ENCODE assay signal across 12 cellular contexts in the genomic region with DNA sequence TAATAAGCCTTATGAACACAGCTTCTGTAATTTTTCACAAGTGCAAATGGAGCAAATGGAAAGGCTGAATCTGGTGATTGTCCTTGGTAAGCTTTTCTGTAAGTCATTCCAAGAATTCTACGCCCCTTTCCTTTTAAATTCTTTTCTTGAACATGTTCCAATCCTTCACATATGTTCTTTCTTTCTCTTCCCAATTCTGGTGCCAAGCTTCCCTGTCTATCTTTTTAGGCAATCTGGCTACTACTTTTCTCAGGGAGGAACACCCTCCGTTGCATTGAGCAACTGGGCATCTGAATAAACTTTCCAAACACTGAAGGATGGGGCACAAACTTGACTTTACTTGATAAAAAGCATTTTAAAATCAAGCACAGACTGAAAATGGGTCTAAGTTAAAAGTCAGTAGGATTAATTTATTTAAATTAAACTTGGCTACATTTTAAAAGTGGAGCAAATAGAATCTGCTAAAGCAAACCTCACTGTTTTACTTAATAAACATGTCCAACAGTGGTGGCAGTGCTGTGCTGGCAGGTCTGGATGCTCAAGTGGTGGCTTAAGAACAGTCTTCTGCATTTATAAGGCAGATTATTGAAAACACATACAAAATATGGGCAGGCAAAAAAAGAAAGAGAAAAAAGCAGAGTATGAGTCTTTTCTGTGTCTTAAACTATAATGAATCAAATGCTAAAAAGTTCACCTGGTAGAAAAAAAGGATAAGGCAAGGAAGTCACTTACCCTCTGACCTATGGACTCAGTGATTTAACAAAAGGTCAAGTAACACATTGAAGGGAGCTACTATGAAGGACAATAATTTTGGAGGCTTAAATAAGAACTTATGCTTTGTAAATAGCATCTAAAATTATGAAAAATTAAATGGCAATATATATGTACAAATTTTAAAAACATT. TPM values are rescaled to one million over a fixed set of nuclear protein-coding genes. Genes with fewer than 3 reads are reported as not detected.
DNase-seq lines count a peak whose midpoint lies in the region; ATAC-seq and TF ChIP-seq lines count a peak whose summit lies in the region.
"Had no signal": no experiment of that assay in that cellular context is flagged by ENCODE, and none has a peak within 500 bp of the region (broad histone marks: within the 10 kb centered on the region; RNA-seq: fewer than 3 reads in every experiment).

No MANE protein-coding gene starts in this region.

- no peaks in the 10 kb centered on the region for H3K9me3 Mint-ChIP-seq in natural killer cell
- H3K9me3 Mint-ChIP-seq: naive B cell had no signal

- DNase-seq in DMS 273 (lab: John Stamatoyannopoulos, UW; ENCODE audit: unreplicated experiment) (peak; percentile 91), NCI-H69 (lab: John Stamatoyannopoulos, UW) (peak; percentile 37), dorsolateral prefrontal cortex (peak in 1 of 10 donors; percentile 37), osteoblast (ENCODE audit: insufficient read length, low spot score, missing footprints) (no peak), foreskin melanocyte (no peak), SW480 (ENCODE audit: low spot score) (no peak), natural killer cell (no peak)
- DNase-seq: activated CD4-positive, alpha-beta T cell treated with anti-CD3 and anti-CD28 coated beads, Interleukin-2, amount 50 U/mL, for 1 hour; naive B cell; NCI-H187 had no signal

- H3K27ac ChIP-seq in dorsolateral prefrontal cortex: peak overlapping the region in 48 of 59 donors; percentile 9 to 99 (median 54)
- H3K27ac ChIP-seq in osteoblast (ENCODE audit: low read depth, low read length): peak overlapping the region; percentile 36

- H3K4me2 ChIP-seq in osteoblast (ENCODE audit: insufficient read depth, low read length): peak overlapping the region; percentile 93

- no peaks in the 10 kb centered on the region for H3K9me3 ChIP-seq in osteoblast (ENCODE audit: low read depth, low read length)
- H3K9me3 ChIP-seq: vagina had no signal

- no peak overlapping the region for H2AFZ ChIP-seq in osteoblast (ENCODE audit: low read length)

- no peak overlapping the region for H3K27ac Mint-ChIP-seq in natural killer cell

- ATAC-seq in HG03521 (IDR thresholded peaks at IDR 0.05; ENCODE audit: unreplicated experiment) (no peak), natural killer cell (no peak)

- H3K4me3 ChIP-seq in dorsolateral prefrontal cortex: peak overlapping the region in 44 of 59 donors; percentile 1 to 99 (median 56)
- peak overlapping the region; percentile 17 for H3K4me3 ChIP-seq in osteoblast (ENCODE audit: insufficient read depth, low read length)
- H3K4me3 ChIP-seq: vagina had no signal

- peak in 1 of 56 donors; percentile 21 for TF ChIP-seq CTCF in dorsolateral prefrontal cortex (IDR thresholded peaks at IDR 0.05 in 54 of 56, conservative IDR thresholded peaks at IDR 0.05 in 2 of 56; ENCODE audit: low read depth in 1 of 56, partially characterized antibody in 56 of 56)
- TF ChIP-seq CTCF in osteoblast (IDR thresholded peaks at IDR 0.05; ENCODE audit: extremely low read depth, low read depth, low read length): no peak
- no peak for TF ChIP-seq CTCF in natural killer cell (IDR thresholded peaks at IDR 0.05)

- peaks cover 7 to 10% of the 10 kb centered on the region in 2 donors for H3K27me3 Mint-ChIP-seq in natural killer cell (ENCODE audit: low read depth in 2 of 2)
- H3K27me3 Mint-ChIP-seq: naive B cell had no signal

- intact Hi-C loops in dorsolateral prefrontal cortex (cut with DNase I) (loop anchor here (5.0 kb wide), 2 partner anchors 201 to 301 kb away; no protein-coding TSS in a partner anchor), natural killer cell (cut with micrococcal nuclease) (no loop called here)

- peaks cover 9% of the 10 kb centered on the region for H3K36me3 ChIP-seq in osteoblast (ENCODE audit: insufficient read depth, low read length)
- H3K36me3 ChIP-seq: vagina had no signal

- H3K4me1 Mint-ChIP-seq in natural killer cell: peaks cover 21% of the 10 kb centered on the region in 2 donors

- no peak overlapping the region for H3K4me3 Mint-ChIP-seq in natural killer cell

- H4K20me1 ChIP-seq in osteoblast (ENCODE audit: insufficient read depth, low read length): peaks cover 81% of the 10 kb centered on the region

- no peaks in the 10 kb centered on the region for H3K36me3 Mint-ChIP-seq in natural killer cell

- H3K27me3 ChIP-seq in dorsolateral prefrontal cortex (no peaks in the 10 kb centered on the region), osteoblast (ENCODE audit: insufficient read depth, low read length) (no peaks in the 10 kb centered on the region)
- H3K27me3 ChIP-seq: vagina had no signal

- H3K4me1 ChIP-seq in osteoblast (ENCODE audit: insufficient read depth, low read length): peaks cover 46% of the 10 kb centered on the region

- peaks cover 98% of the 10 kb centered on the region for H3K79me2 ChIP-seq in osteoblast (ENCODE audit: insufficient read depth, low read length)

RNA-seq across cellular contexts. Expression of a gene that starts 5.4 kb away (rescaled TPM):
- total RNA-seq in dorsolateral prefrontal cortex: 100 to 1,000 TPM in 33 of 120 experiments, 10 to 100 TPM in 87; 53.4 to 211 (median 88.7) TPM
- total RNA-seq in osteoblast: 113 and 123 TPM in 2 replicates
- 10 to 100 TPM; 52.8 to 78.2 (median 69.4) TPM for total RNA-seq in natural killer cell

Comparison
In these comparisons a context has a peak if more than half of its experiments do, and no peak if none do; other contexts are left out.
1. DNase-seq: peak in DMS 273 (single experiment) and NCI-H69 (single experiment); none in osteoblast (single experiment), foreskin melanocyte (single experiment), SW480 (single experiment) and natural killer cell (single experiment).